Comparison of ENCODE assay signal across 25 cellular contexts in genomic region chr11:116173946-116174911, GRCh38.
DNase-seq lines count a peak whose midpoint lies in the region; ATAC-seq, FAIRE-seq and TF ChIP-seq lines count a peak whose summit lies in the region.
"Had no signal": no experiment of that assay in that cellular context is flagged by ENCODE, and none has a peak within 500 bp of the region (broad histone marks: within the 10 kb centered on the region; RNA-seq: fewer than 3 reads in every experiment).

No MANE protein-coding gene starts in this region.

- H2AK5ac ChIP-seq in H1 (ENCODE audit: low read depth, low read length): no peak overlapping the region

- H3K36me3 ChIP-seq in GM23338 (ENCODE audit: insufficient read depth) (no peaks in the 10 kb centered on the region), H1 (ENCODE audit: control insufficient read depth in 2 of 4, insufficient read depth in 4 of 4, low read length in 3 of 4) (no peaks in the 10 kb centered on the region), neural progenitor cell (no peaks in the 10 kb centered on the region)
- H3K36me3 ChIP-seq: heart right ventricle had no signal

- H4K20me1 ChIP-seq in GM23338 (replicated peaks; ENCODE audit: insufficient read depth): no peaks in the 10 kb centered on the region
- no peaks in the 10 kb centered on the region for H4K20me1 ChIP-seq in H1 (replicated peaks in 1 of 2; ENCODE audit: control insufficient read depth in 1 of 2, insufficient read depth in 2 of 2, low read length in 2 of 2)
- no peaks in the 10 kb centered on the region for H4K20me1 ChIP-seq in neural progenitor cell (ENCODE audit: low read depth)

- no peaks in the 10 kb centered on the region for H3K9me3 Mint-ChIP-seq in GM23338
- H3K9me3 Mint-ChIP-seq in neural progenitor cell: peaks cover under 1% of the 10 kb centered on the region
- H3K9me3 Mint-ChIP-seq: activated T-cell treated with anti-CD3 and anti-CD28 coated beads, Interleukin-2, amount 50 U/mL, for 4 hours; neural crest cell had no signal

- H4K91ac ChIP-seq in H1 (replicated peaks; ENCODE audit: insufficient read length, low read length): no peak overlapping the region

- peaks cover 14% of the 10 kb centered on the region for H3K27me3 Mint-ChIP-seq in GM23338 (ENCODE audit: insufficient read depth, low read depth, poor library complexity)
- H3K27me3 Mint-ChIP-seq in neural progenitor cell (ENCODE audit: insufficient read depth, low read depth): peaks cover 28% of the 10 kb centered on the region
- H3K27me3 Mint-ChIP-seq: CD4-positive, CD25-positive, alpha-beta regulatory T cell had no signal

- H2BK20ac ChIP-seq in H1 (ENCODE audit: low read length): no peak overlapping the region

- H2BK5ac ChIP-seq in H1 (ENCODE audit: low read depth, low read length): 0 out of 2 replicates have a peak overlapping the region, but pooled peaks have one; percentile 15

- H3K23ac ChIP-seq in H1 (ENCODE audit: insufficient read length): no peak overlapping the region

- POLR2A ChIA-PET in H1 (lab: Charles Lee; ENCODE audit: partially characterized antibody): interaction anchor here (1.2 kb wide), 1 partner anchor 103 kb away, joined by 3 read pairs; no protein-coding TSS in a partner anchor

- no peak overlapping the region for H4K5ac ChIP-seq in H1 (ENCODE audit: insufficient read length, low read depth, low read length)

- H3K36me3 Mint-ChIP-seq in GM23338 (ENCODE audit: low read depth): no peaks in the 10 kb centered on the region
- no peaks in the 10 kb centered on the region for H3K36me3 Mint-ChIP-seq in neural progenitor cell
- H3K36me3 Mint-ChIP-seq: CD4-positive, CD25-positive, alpha-beta regulatory T cell had no signal

- H3K4me2 ChIP-seq in GM23338 (peak overlapping the region; percentile 57; the same call in 1 of the 2 replicates), H1 (ENCODE audit: insufficient read depth in 1 of 2, low read depth in 2 of 2, low read length in 2 of 2) (no peak overlapping the region), neural progenitor cell (peak overlapping the region; percentile 65)

- no peak overlapping the region for H3K4ac ChIP-seq in H1 (replicated peaks; ENCODE audit: insufficient read length, low read depth, low read length)

- no peaks in the 10 kb centered on the region for H3K27me3 ChIP-seq in GM23338 (ENCODE audit: insufficient read depth)
- no peaks in the 10 kb centered on the region for H3K27me3 ChIP-seq in H1 (replicated peaks in 1 of 4; ENCODE audit: control insufficient read depth in 3 of 4, extremely low read depth in 1 of 4, insufficient read depth in 3 of 4, low read length in 3 of 4)
- H3K27me3 ChIP-seq in neural progenitor cell: no peaks in the 10 kb centered on the region
- H3K27me3 ChIP-seq: testis had no signal

- H3K4me3 ChIP-seq in GM23338 (no peak overlapping the region), H1 (ENCODE audit: extremely low read depth in 1 of 4, insufficient read depth in 2 of 4, low read depth in 3 of 4, low read length in 4 of 4) (no peak overlapping the region), neural progenitor cell (no peak overlapping the region)
- H3K4me3 ChIP-seq: heart right ventricle, testis had no signal

- H3K79me2 ChIP-seq in GM23338 (replicated peaks; ENCODE audit: insufficient read depth): no peaks in the 10 kb centered on the region
- no peaks in the 10 kb centered on the region for H3K79me2 ChIP-seq in H1 (ENCODE audit: control insufficient read depth in 1 of 2, insufficient read depth in 2 of 2, low read length in 2 of 2)
- H3K79me2 ChIP-seq in neural progenitor cell (ENCODE audit: low read depth): no peaks in the 10 kb centered on the region

- no peak overlapping the region for H4K8ac ChIP-seq in H1 (ENCODE audit: extremely low read depth, insufficient read depth, low read length)

- no peak for TF ChIP-seq EP300 in H1 (IDR thresholded peaks at IDR 0.05; ENCODE audit: borderline replicate concordance in 1 of 2, low read depth in 2 of 2, low read length in 2 of 2)

- peak overlapping the region; percentile 85; the same call in 1 of the 2 replicates for H2AFZ ChIP-seq in GM23338
- H2AFZ ChIP-seq in H1 (ENCODE audit: low read length): no peak overlapping the region
- H2AFZ ChIP-seq in neural progenitor cell (replicated peaks): peak overlapping the region; percentile 65

- H3K9ac ChIP-seq in H1 (replicated peaks in 1 of 4; ENCODE audit: extremely low read depth in 1 of 4, low read depth in 3 of 4, low read length in 3 of 4): no peak overlapping the region; a peak in 1 of 7 replicates
- no peak overlapping the region for H3K9ac ChIP-seq in neural progenitor cell

- no peaks in the 10 kb centered on the region for H3K79me1 ChIP-seq in H1 (ENCODE audit: low read depth, low read length)

- CTCF ChIA-PET in H1 (lab: Charles Lee; ENCODE audit: partially characterized antibody): interaction anchor here (0.6 to 8.0 kb wide), 14 partner anchors 8 to 849 kb away, joined by 3 to 47 read pairs (median 4); no protein-coding TSS in a partner anchor

- no peaks in the 10 kb centered on the region; the same call in 1 of the 2 replicates for H3K23me2 ChIP-seq in H1 (ENCODE audit: low read depth, low read length)

- ATAC-seq in GM23338: peak; percentile 66
- no peak for ATAC-seq in GM18861 (IDR thresholded peaks at IDR 0.05; ENCODE audit: unreplicated experiment)
- no peak for ATAC-seq in HG03175 (IDR thresholded peaks at IDR 0.05; ENCODE audit: unreplicated experiment)
- ATAC-seq: activated T-cell treated with anti-CD3 and anti-CD28 coated beads, Interleukin-2, amount 50 U/mL, for 4 hours; heart right ventricle; sciatic nerve had no signal

- H3K27ac ChIP-seq in GM23338 (ENCODE audit: low read depth) (no peak overlapping the region), H1 (ENCODE audit: low read depth, low read length) (no peak overlapping the region), neural progenitor cell (no peak overlapping the region)
- H3K27ac ChIP-seq: heart right ventricle, testis had no signal

- TF ChIP-seq CTCF in GM23338 (conservative IDR thresholded peaks at IDR 0.05; ENCODE audit: low read depth in 2 of 2) (no peak), H1 (IDR thresholded peaks at IDR 0.05; ENCODE audit: control extremely low read depth in 1 of 3, insufficient read depth in 1 of 3, low read depth in 1 of 3, low read length in 3 of 3) (no peak), neural progenitor cell (IDR thresholded peaks at IDR 0.05) (no peak)

- no peak for TF ChIP-seq RAD21 in H1 (IDR thresholded peaks at IDR 0.05 in 1 of 2, conservative IDR thresholded peaks at IDR 0.05 in 1 of 2; ENCODE audit: low read depth in 2 of 2, low read length in 2 of 2)

- no peak for TF ChIP-seq POLR2A in H1 (IDR thresholded peaks at IDR 0.05; ENCODE audit: control extremely low read depth in 1 of 2, low read depth in 2 of 2, low read length in 2 of 2)

- no peak overlapping the region for H2BK120ac ChIP-seq in H1 (replicated peaks; ENCODE audit: low read depth, low read length)

- no peaks in the 10 kb centered on the region for H3K9me3 ChIP-seq in H1 (ENCODE audit: insufficient read depth in 2 of 2, low read depth in 1 of 2, low read length in 1 of 2)
- H3K9me3 ChIP-seq in neural progenitor cell (ENCODE audit: low read depth): no peaks in the 10 kb centered on the region
- H3K9me3 ChIP-seq: heart right ventricle, testis had no signal

- peak overlapping the region; percentile 23; the same call in 1 of the 2 replicates for H2BK12ac ChIP-seq in H1 (ENCODE audit: low read depth, low read length)

- FAIRE-seq in H1 (lab: Jason Lieb, UNC): no peak

- H3K27ac Mint-ChIP-seq in GM23338 (no peak overlapping the region), neural progenitor cell (peak overlapping the region; percentile 81)

- peaks cover 25% of the 10 kb centered on the region for H3K4me1 ChIP-seq in GM23338 (ENCODE audit: insufficient read depth)
- peaks cover 2 to 19% (median 11%) of the 10 kb centered on the region in 4 experiments for H3K4me1 ChIP-seq in H1 (replicated peaks in 1 of 4; ENCODE audit: control insufficient read depth in 3 of 4, insufficient read depth in 4 of 4, low read length in 3 of 4)
- peaks cover 36% of the 10 kb centered on the region for H3K4me1 ChIP-seq in neural progenitor cell
- H3K4me1 ChIP-seq: testis had no signal

- DNase-seq in GM23338 (ENCODE audit: low spot score): peak; percentile 60
- peak; percentile 88 to 92 for DNase-seq in NCI-H524 (lab: John Stamatoyannopoulos, UW)
- DNase-seq in H1 (ENCODE audit: low read depth in 1 of 2, low spot score in 2 of 2): peak in 1 of 2 experiments; percentile 57
- peak; percentile 75 for DNase-seq in neural progenitor cell (ENCODE audit: low spot score)
- DNase-seq in SIG-M5 treated with dmso at 0.1 percent for 504 hours (lab: John Stamatoyannopoulos, UW; ENCODE audit: unreplicated experiment): no peak
- DNase-seq in EL: no peak
- DNase-seq: activated CD4-positive, alpha-beta T cell treated with anti-CD3 and anti-CD28 coated beads for 48 hours; activated naive CD4-positive, alpha-beta T cell treated with Interleukin-2 at 50 U/mL for 16 hours; activated T-cell treated with anti-CD3 and anti-CD28 coated beads, Interleukin-2, amount 50 U/mL, for 4 hours; CD4-positive, CD25-positive, alpha-beta regulatory T cell; cerebellar nuclear complex; IMR-90; kidney glomerular epithelial cell; NCI-H1694; NCI-H774; stimulated activated CD4-positive, alpha-beta T cell treated with anti-CD3 and anti-CD28 coated beads, Interleukin-12 subunit alpha, Interleukin-12 subunit beta, amount 100 ng/mL, for 4 hours; stimulated activated CD4-positive, alpha-beta T cell treated with anti-CD3 and anti-CD28 coated beads, Interleukin-4, amount 100 ng/mL, for 24 hours; stimulated activated naive CD4-positive, alpha-beta T cell; T-helper 2 cell; testis had no signal

- no peak overlapping the region for H3K14ac ChIP-seq in H1 (ENCODE audit: insufficient read length)

- no peak overlapping the region for H3K56ac ChIP-seq in H1 (replicated peaks; ENCODE audit: insufficient read length, low read depth, low read length)

- H3K4me1 Mint-ChIP-seq in GM23338 (peaks cover 51% of the 10 kb centered on the region), neural progenitor cell (peaks cover 76% of the 10 kb centered on the region)

- H3K9me2 ChIP-seq in GM23338 (ENCODE audit: insufficient read depth): no peaks in the 10 kb centered on the region

- H3F3A ChIP-seq in GM23338 (replicated peaks; ENCODE audit: low read depth): no peaks in the 10 kb centered on the region
- peaks cover 8% of the 10 kb centered on the region for H3F3A ChIP-seq in neural progenitor cell (ENCODE audit: low read depth)

- WGBS in H1 (ENCODE audit: extremely low coverage in 1 of 2, insufficient coverage in 1 of 2, insufficient read length in 1 of 2, insufficient replicate concordance in 2 of 2, low coverage in 1 of 2, low lambda C conversion rate in 2 of 2, missing lambda C conversion rate in 1 of 2), 2 experiments: 58% methylated on average over 17 of the region's 20 CpGs; no CpG with 5 or more reads in 1 of the 2 experiments

- H2BK15ac ChIP-seq in H1 (ENCODE audit: low read length): 0 out of 2 replicates have a peak overlapping the region, but pooled peaks have one; percentile 34

- no peak overlapping the region for H3K18ac ChIP-seq in H1 (ENCODE audit: extremely low read depth, low read length)

- H3K4me3 Mint-ChIP-seq in GM23338: no peak overlapping the region
- H3K4me3 Mint-ChIP-seq in neural progenitor cell: peak overlapping the region; percentile 63
- H3K4me3 Mint-ChIP-seq: activated T-cell treated with anti-CD3 and anti-CD28 coated beads, Interleukin-2, amount 50 U/mL, for 4 hours; CD4-positive, CD25-positive, alpha-beta regulatory T cell; neural crest cell had no signal

Comparison
In these comparisons a context has a peak if more than half of its experiments do, and no peak if none do; other contexts are left out.
1. DNase-seq: peak in GM23338 (single experiment), NCI-H524 (2 of 2) and neural progenitor cell (single experiment); none in SIG-M5 treated with dmso at 0.1 percent for 504 hours (single experiment) and EL (single experiment).
2. H3K4me2 ChIP-seq: peak in GM23338 (single experiment) and neural progenitor cell (single experiment); none in H1 (0 of 2).